In genomic region chrX:103864886-103865534, GRCh38 we compare ENCODE assay signal across 29 cellular contexts. TPM values are rescaled to one million over a fixed set of nuclear protein-coding genes. Genes with fewer than 3 reads are reported as not detected.
DNase-seq lines count a peak whose midpoint lies in the region; ATAC-seq and TF ChIP-seq lines count a peak whose summit lies in the region.
"Had no signal": no experiment of that assay in that cellular context is flagged by ENCODE, and none has a peak within 500 bp of the region (broad histone marks: within the 10 kb centered on the region; RNA-seq: fewer than 3 reads in every experiment).

No MANE protein-coding gene starts in this region.

- H3K9me3 ChIP-seq in ascending aorta (no peaks in the 10 kb centered on the region), muscle layer of duodenum (ENCODE audit: control insufficient read depth in 1 of 2, low read length in 2 of 2) (no peaks in the 10 kb centered on the region), psoas muscle (no peaks in the 10 kb centered on the region)
- H3K9me3 ChIP-seq: BLaER1 treated with 17β-estradiol and CSF1 and Interleukin-3, amounts not matched to agents 10 nM and 100 nM; Caco-2; gastrocnemius medialis; right atrium auricular region; SK-N-SH; vagina had no signal

- DNase-seq in ACHN (peak; percentile 59), ascending aorta (ENCODE audit: low spot score in 2 of 2) (no peak), fibroblast of pulmonary artery (ENCODE audit: low read depth) (peak; percentile 23), ecto neural progenitor cell (ENCODE audit: low spot score) (no peak), psoas muscle (no peak), HT-29 (ENCODE audit: low spot score) (no peak)
- DNase-seq: activated CD4-positive, alpha-beta T cell treated with anti-CD3 and anti-CD28 coated beads for 48 hours; Caco-2; cerebellar nuclear complex; DND-41; effector memory CD8-positive, alpha-beta T cell; gastrocnemius medialis; islet precursor cell; NCI-H1092 treated with DMSO at 0.1 percent for 48 hours; NCI-H2029; NCI-H2227 treated with DMSO at 0.1 percent for 48 hours; NCI-H69; occipital lobe; SK-N-SH; stimulated activated CD4-positive, alpha-beta T cell treated with anti-CD3 and anti-CD28 coated beads, Interleukin-12 subunit alpha, Interleukin-12 subunit beta, amount 100 ng/mL, for 4 hours; stimulated activated CD4-positive, alpha-beta T cell treated with anti-CD3 and anti-CD28 coated beads, Interleukin-4, amount 100 ng/mL, for 24 hours; stimulated activated naive B cell treated with anti-CD40 and anti-IgM and Interleukin-4, amounts not matched to agents 10 μg/mL and 1 μg/mL and 100 μg/mL, for 72 hours; T-helper 2 cell had no signal

- H3K27me3 ChIP-seq in ascending aorta (no peaks in the 10 kb centered on the region), muscle layer of duodenum (ENCODE audit: low read depth, low read length) (no peaks in the 10 kb centered on the region), psoas muscle (ENCODE audit: insufficient read depth in 3 of 3, low read length in 2 of 3) (no peaks in the 10 kb centered on the region)
- H3K27me3 ChIP-seq: BLaER1 treated with 17β-estradiol and CSF1 and Interleukin-3, amounts not matched to agents 10 nM and 100 nM; gastrocnemius medialis; right atrium auricular region; vagina had no signal

- TF ChIP-seq CTCF in ascending aorta (IDR thresholded peaks at IDR 0.05), result no peak
- TF ChIP-seq CTCF in fibroblast of pulmonary artery (IDR thresholded peaks at IDR 0.05; ENCODE audit: low read length, missing control alignments), result no peak
- TF ChIP-seq CTCF in psoas muscle (IDR thresholded peaks at IDR 0.05), result no peak

- H3K4me1 ChIP-seq in ascending aorta (no peaks in the 10 kb centered on the region), muscle layer of duodenum (ENCODE audit: control insufficient read depth in 1 of 2, insufficient read depth in 2 of 2, low read length in 2 of 2) (no peaks in the 10 kb centered on the region), psoas muscle (no peaks in the 10 kb centered on the region)
- H3K4me1 ChIP-seq: BLaER1 treated with 17β-estradiol and CSF1 and Interleukin-3, amounts not matched to agents 10 nM and 100 nM; gastrocnemius medialis; right atrium auricular region; vagina had no signal

- no peaks in the 10 kb centered on the region for H3K36me3 ChIP-seq in ascending aorta
- no peaks in the 10 kb centered on the region for H3K36me3 ChIP-seq in muscle layer of duodenum (ENCODE audit: control insufficient read depth in 1 of 2, insufficient read depth in 2 of 2, low read length in 2 of 2)
- no peaks in the 10 kb centered on the region for H3K36me3 ChIP-seq in psoas muscle (ENCODE audit: insufficient read depth in 1 of 2, low read depth in 1 of 2)
- H3K36me3 ChIP-seq: BLaER1 treated with 17β-estradiol and CSF1 and Interleukin-3, amounts not matched to agents 10 nM and 100 nM; gastrocnemius medialis; right atrium auricular region; vagina had no signal

- 42 to 52% (median 44%) methylated on average over 5 of the region's 5 CpGs for WGBS in psoas muscle, 3 donors

- ATAC-seq in GM18511 (IDR thresholded peaks at IDR 0.05; ENCODE audit: unreplicated experiment), result no peak
- no peak for ATAC-seq in psoas muscle
- ATAC-seq: effector memory CD8-positive, alpha-beta T cell; esophagus mucosa; gastrocnemius medialis; stimulated activated naive B cell treated with anti-CD40 and anti-IgM and Interleukin-4, amounts not matched to agents 10 μg/mL and 1 μg/mL and 100 μg/mL, for 72 hours had no signal

- intact Hi-C loops in ascending aorta (cut with DNase I), result no loop called here
- intact Hi-C loops in psoas muscle (cut with DNase I), result no loop called here

- H3K27ac ChIP-seq in ascending aorta (peak overlapping the region; percentile 45 to 64), muscle layer of duodenum (ENCODE audit: low read length) (peak overlapping the region; percentile 23), psoas muscle (no peak overlapping the region)
- H3K27ac ChIP-seq: BLaER1 treated with 17β-estradiol and CSF1 and Interleukin-3, amounts not matched to agents 10 nM and 100 nM; gastrocnemius medialis; vagina had no signal

- in situ Hi-C loops in ACHN (cut with HindIII; ENCODE audit: low pct_ligation_motif_present, low pct_unique_long_range_greater_than_20kb, low sequenced_read_pairs), result no loop called here

- no peak overlapping the region for H3K4me3 ChIP-seq in ascending aorta
- no peak overlapping the region for H3K4me3 ChIP-seq in fibroblast of pulmonary artery (replicated peaks; ENCODE audit: low read depth, low read length)
- H3K4me3 ChIP-seq in muscle layer of duodenum (ENCODE audit: low read depth in 1 of 2, low read length in 2 of 2), result no peak overlapping the region
- no peak overlapping the region for H3K4me3 ChIP-seq in psoas muscle
- H3K4me3 ChIP-seq: BLaER1 treated with 17β-estradiol and CSF1 and Interleukin-3, amounts not matched to agents 10 nM and 100 nM; gastrocnemius medialis; right atrium auricular region; vagina had no signal

RNA-seq across cellular contexts. Expression of gene RAB9B, which starts 33.0 kb away (rescaled TPM):
- total RNA-seq in ascending aorta, result 0.43 TPM
- 10 to 100 TPM in 1 of 4 donors, 1 to 10 TPM in 3; 1.9 to 15.2 (median 5.3) TPM for total RNA-seq in psoas muscle
- 1 to 10 TPM in 2 of 3 donors, under 1 TPM in 1; 0.47 to 4.2 (median 1.7) TPM for polyA plus RNA-seq in psoas muscle
- total RNA-seq in HT-29 (2014; rRNA removed; shearing (Covaris generic)), result not detected in 2 replicates

Comparison
In these comparisons a context has a peak if more than half of its experiments do, and no peak if none do; other contexts are left out.
1. DNase-seq: peak in ACHN (single experiment) and fibroblast of pulmonary artery (single experiment); none in ascending aorta (0 of 2), ecto neural progenitor cell (single experiment), psoas muscle (0 of 2) and HT-29 (single experiment).